ENCODE assay signal across 1 cellular context in the genomic region with DNA sequence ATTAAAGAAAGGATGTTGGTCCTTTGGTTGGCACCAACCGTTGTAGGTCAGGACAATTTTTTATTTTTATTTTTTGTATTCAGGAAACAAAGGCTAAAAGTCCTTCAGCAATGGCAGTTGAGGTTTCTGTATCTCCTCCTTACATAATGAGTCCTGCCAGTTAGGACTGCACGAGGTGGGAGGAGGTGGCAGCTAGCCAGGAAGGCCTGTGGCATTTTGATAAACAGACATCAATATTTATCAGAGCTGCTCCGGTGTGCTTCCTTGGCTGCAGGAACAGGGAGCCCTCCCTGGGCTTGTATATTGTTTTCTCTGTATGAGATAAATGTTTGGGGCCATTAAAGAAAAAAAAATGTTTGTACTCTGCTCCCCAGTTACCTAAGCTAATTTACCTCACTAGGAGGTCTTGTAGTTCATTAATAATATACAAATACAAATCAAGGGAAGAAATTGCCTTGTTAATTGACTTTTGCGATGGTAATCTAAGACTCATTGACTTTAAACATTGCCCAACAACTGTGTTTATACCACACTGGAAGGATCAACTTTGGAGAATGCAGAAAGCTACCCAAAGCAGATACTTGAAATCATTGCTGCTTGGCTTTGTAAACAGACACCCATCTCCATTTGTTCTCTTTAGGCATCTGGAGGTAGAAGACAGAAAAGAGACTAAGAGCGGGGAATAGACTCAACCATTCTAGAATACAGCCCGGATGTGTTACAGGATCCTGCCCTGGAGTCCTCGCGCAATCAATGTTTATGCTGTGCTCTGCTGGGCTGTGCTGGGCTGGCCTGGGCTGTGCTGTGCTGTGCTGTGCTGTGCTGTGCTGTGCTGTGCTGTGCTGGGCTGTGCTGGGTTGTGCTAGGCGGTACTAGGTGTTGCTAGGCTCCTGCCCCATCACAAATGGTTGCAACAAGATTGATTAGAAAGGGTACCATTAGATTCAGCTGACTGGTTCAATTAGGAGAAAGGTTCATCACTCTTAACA.
TF ChIP-seq lines count a peak whose summit lies in the region.

No MANE protein-coding gene starts in this region.

TF ChIP-seq in K562, 482 proteins besides CTCF, POLR2A, EP300 and RAD21 (continued from another document and continues in another):
- TF ChIP-seq ZNF518B (CRISPR knock-in tag; IDR thresholded peaks at IDR 0.05) (no peak), ZNF77 (CRISPR knock-in tag; IDR thresholded peaks at IDR 0.05) (no peak), RBM39 (optimal IDR thresholded peaks at IDR 0.05; ENCODE audit: low read depth, low read length) (no peak), HNRNPH1 (optimal IDR thresholded peaks at IDR 0.05; ENCODE audit: low read depth, low read length) (no peak), RFX5 (IDR thresholded peaks at IDR 0.05; ENCODE audit: low read depth, low read length) (no peak), FOXA3 (CRISPR knock-in tag; conservative IDR thresholded peaks at IDR 0.05 in 1 of 2, IDR thresholded peaks at IDR 0.05 in 1 of 2) (no peak), KDM1A (IDR thresholded peaks at IDR 0.05) (peak; percentile 44 to 68; a peak in 2 of 4 replicates), ZNF133 (CRISPR knock-in tag; IDR thresholded peaks at IDR 0.05) (no peak), HMBOX1 (IDR thresholded peaks at IDR 0.05) (peak; percentile 29; the same call in 1 of the 2 replicates), USF2 (CRISPR knock-in tag; IDR thresholded peaks at IDR 0.05) (no peak), TAL1 (IDR thresholded peaks at IDR 0.05) (peak; percentile 90), CEBPB (tag; IDR thresholded peaks at IDR 0.05) (peak; percentile 70), TEAD4 (IDR thresholded peaks at IDR 0.05; ENCODE audit: low read length) (peak; percentile 95), TEAD4 (CRISPR knock-in tag; IDR thresholded peaks at IDR 0.05; ENCODE audit: borderline replicate concordance) (no peak), MCM3 (IDR thresholded peaks at IDR 0.05) (no peak), HNRNPUL1 (IDR thresholded peaks at IDR 0.05; ENCODE audit: low read length) (no peak), TCF3 (CRISPR knock-in tag; IDR thresholded peaks at IDR 0.05) (peak; percentile 93), IRF1 (CRISPR knock-in tag; IDR thresholded peaks at IDR 0.05; ENCODE audit: borderline replicate concordance) (no peak), RBM34 (IDR thresholded peaks at IDR 0.05; ENCODE audit: borderline replicate concordance, insufficient read depth, low read length) (no peak), HSF4 (CRISPR knock-in tag; IDR thresholded peaks at IDR 0.05; ENCODE audit: borderline replicate concordance) (no peak), ZNF398 (CRISPR knock-in tag; IDR thresholded peaks at IDR 0.05) (no peak), ZBTB33 (CRISPR knock-in tag; IDR thresholded peaks at IDR 0.05) (no peak), DACH1 (IDR thresholded peaks at IDR 0.05; ENCODE audit: partially characterized antibody) (peak; percentile 34), PML (IDR thresholded peaks at IDR 0.05; ENCODE audit: low read length) (peak; percentile 90)
- TF ChIP-seq, protein P1, sequence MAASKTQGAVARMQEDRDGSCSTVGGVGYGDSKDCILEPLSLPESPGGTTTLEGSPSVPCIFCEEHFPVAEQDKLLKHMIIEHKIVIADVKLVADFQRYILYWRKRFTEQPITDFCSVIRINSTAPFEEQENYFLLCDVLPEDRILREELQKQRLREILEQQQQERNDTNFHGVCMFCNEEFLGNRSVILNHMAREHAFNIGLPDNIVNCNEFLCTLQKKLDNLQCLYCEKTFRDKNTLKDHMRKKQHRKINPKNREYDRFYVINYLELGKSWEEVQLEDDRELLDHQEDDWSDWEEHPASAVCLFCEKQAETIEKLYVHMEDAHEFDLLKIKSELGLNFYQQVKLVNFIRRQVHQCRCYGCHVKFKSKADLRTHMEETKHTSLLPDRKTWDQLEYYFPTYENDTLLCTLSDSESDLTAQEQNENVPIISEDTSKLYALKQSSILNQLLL (CRISPR knock-in tag; IDR thresholded peaks at IDR 0.05; ENCODE audit: borderline replicate concordance) = no peak
- TF ChIP-seq, protein P2, sequence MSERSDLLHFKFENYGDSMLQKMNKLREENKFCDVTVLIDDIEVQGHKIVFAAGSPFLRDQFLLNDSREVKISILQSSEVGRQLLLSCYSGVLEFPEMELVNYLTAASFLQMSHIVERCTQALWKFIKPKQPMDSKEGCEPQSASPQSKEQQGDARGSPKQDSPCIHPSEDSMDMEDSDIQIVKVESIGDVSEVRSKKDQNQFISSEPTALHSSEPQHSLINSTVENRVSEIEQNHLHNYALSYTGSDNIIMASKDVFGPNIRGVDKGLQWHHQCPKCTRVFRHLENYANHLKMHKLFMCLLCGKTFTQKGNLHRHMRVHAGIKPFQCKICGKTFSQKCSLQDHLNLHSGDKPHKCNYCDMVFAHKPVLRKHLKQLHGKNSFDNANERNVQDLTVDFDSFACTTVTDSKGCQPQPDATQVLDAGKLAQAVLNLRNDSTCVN (CRISPR knock-in tag; IDR thresholded peaks at IDR 0.05) = no peak
- TF ChIP-seq, protein P3, sequence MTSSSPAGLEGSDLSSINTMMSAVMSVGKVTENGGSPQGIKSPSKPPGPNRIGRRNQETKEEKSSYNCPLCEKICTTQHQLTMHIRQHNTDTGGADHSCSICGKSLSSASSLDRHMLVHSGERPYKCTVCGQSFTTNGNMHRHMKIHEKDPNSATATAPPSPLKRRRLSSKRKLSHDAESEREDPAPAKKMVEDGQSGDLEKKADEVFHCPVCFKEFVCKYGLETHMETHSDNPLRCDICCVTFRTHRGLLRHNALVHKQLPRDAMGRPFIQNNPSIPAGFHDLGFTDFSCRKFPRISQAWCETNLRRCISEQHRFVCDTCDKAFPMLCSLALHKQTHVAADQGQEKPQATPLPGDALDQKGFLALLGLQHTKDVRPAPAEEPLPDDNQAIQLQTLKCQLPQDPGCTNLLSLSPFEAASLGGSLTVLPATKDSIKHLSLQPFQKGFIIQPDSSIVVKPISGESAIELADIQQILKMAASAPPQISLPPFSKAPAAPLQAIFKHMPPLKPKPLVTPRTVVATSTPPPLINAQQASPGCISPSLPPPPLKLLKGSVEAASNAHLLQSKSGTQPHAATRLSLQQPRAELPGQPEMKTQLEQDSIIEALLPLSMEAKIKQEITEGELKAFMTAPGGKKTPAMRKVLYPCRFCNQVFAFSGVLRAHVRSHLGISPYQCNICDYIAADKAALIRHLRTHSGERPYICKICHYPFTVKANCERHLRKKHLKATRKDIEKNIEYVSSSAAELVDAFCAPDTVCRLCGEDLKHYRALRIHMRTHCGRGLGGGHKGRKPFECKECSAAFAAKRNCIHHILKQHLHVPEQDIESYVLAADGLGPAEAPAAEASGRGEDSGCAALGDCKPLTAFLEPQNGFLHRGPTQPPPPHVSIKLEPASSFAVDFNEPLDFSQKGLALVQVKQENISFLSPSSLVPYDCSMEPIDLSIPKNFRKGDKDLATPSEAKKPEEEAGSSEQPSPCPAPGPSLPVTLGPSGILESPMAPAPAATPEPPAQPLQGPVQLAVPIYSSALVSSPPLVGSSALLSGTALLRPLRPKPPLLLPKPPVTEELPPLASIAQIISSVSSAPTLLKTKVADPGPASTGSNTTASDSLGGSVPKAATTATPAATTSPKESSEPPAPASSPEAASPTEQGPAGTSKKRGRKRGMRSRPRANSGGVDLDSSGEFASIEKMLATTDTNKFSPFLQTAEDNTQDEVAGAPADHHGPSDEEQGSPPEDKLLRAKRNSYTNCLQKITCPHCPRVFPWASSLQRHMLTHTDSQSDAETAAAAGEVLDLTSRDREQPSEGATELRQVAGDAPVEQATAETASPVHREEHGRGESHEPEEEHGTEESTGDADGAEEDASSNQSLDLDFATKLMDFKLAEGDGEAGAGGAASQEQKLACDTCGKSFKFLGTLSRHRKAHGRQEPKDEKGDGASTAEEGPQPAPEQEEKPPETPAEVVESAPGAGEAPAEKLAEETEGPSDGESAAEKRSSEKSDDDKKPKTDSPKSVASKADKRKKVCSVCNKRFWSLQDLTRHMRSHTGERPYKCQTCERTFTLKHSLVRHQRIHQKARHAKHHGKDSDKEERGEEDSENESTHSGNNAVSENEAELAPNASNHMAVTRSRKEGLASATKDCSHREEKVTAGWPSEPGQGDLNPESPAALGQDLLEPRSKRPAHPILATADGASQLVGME (CRISPR knock-in tag; IDR thresholded peaks at IDR 0.05) = no peak
- TF ChIP-seq, protein P4, sequence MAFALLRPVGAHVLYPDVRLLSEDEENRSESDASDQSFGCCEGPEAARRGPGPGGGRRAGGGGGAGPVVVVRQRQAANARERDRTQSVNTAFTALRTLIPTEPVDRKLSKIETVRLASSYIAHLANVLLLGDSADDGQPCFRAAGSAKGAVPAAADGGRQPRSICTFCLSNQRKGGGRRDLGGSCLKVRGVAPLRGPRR (CRISPR knock-in tag; IDR thresholded peaks at IDR 0.05) = no peak
